In genomic region chr9:128321343-128321742, GRCh38 we compare ENCODE assay signal across 10 cellular contexts. TPM values are rescaled to one million over a fixed set of nuclear protein-coding genes. Genes with fewer than 3 reads are reported as not detected.
DNase-seq lines count a peak whose midpoint lies in the region; ATAC-seq and TF ChIP-seq lines count a peak whose summit lies in the region.
"Had no signal": no experiment of that assay in that cellular context is flagged by ENCODE, and none has a peak within 500 bp of the region (broad histone marks: within the 10 kb centered on the region; RNA-seq: fewer than 3 reads in every experiment).

No MANE protein-coding gene starts in this region.

- H3K27me3 ChIP-seq in right lobe of liver (no peaks in the 10 kb centered on the region), tibial nerve (no peaks in the 10 kb centered on the region)

- H3K4me3 ChIP-seq in right lobe of liver (peak overlapping the region; percentile 93 to 99 (median 97)), tibial nerve (peak overlapping the region; percentile 71 to 98 (median 78))

- 82% methylated on average over 7 of the region's 7 CpGs for WGBS in right lobe of liver (ENCODE audit: insufficient coverage, low coverage, low lambda C conversion rate, missing lambda C conversion rate)
- 80 to 83% methylated on average over 7 of the region's 7 CpGs for WGBS in tibial nerve, 2 donors

- no peaks in the 10 kb centered on the region for H3K9me3 ChIP-seq in right lobe of liver
- H3K9me3 ChIP-seq in tibial nerve, result no peaks in the 10 kb centered on the region

- TF ChIP-seq CTCF in right lobe of liver (IDR thresholded peaks at IDR 0.05) (no peak), tibial nerve (IDR thresholded peaks at IDR 0.05) (no peak)

- no peaks in the 10 kb centered on the region for H3K9me3 Mint-ChIP-seq in activated naive CD4-positive, alpha-beta T cell treated with anti-CD3 and anti-CD28 coated beads, Interleukin-2, amount 50 U/mL, for 24 hours
- no peaks in the 10 kb centered on the region for H3K9me3 Mint-ChIP-seq in activated naive CD8-positive, alpha-beta T cell treated with anti-CD3 and anti-CD28 coated beads, Interleukin-2, amount 50 U/mL, for 24 hours

- H3K36me3 Mint-ChIP-seq in activated naive CD4-positive, alpha-beta T cell treated with anti-CD3 and anti-CD28 coated beads, Interleukin-2, amount 50 U/mL, for 24 hours, result peaks cover 2% of the 10 kb centered on the region
- peaks cover 22% of the 10 kb centered on the region for H3K36me3 Mint-ChIP-seq in activated naive CD8-positive, alpha-beta T cell treated with anti-CD3 and anti-CD28 coated beads, Interleukin-2, amount 50 U/mL, for 24 hours (ENCODE audit: low read depth)

- no peaks in the 10 kb centered on the region for H3K27me3 Mint-ChIP-seq in activated naive CD4-positive, alpha-beta T cell treated with anti-CD3 and anti-CD28 coated beads, Interleukin-2, amount 50 U/mL, for 24 hours
- H3K27me3 Mint-ChIP-seq in activated naive CD8-positive, alpha-beta T cell treated with anti-CD3 and anti-CD28 coated beads, Interleukin-2, amount 50 U/mL, for 24 hours, result peaks cover 4% of the 10 kb centered on the region

- ATAC-seq in activated naive CD8-positive, alpha-beta T cell treated with anti-CD3 and anti-CD28 coated beads, Interleukin-2, amount 50 U/mL, for 24 hours, result no peak
- no peak for ATAC-seq in right lobe of liver

- peaks cover 5% of the 10 kb centered on the region for H3K4me1 Mint-ChIP-seq in activated naive CD4-positive, alpha-beta T cell treated with anti-CD3 and anti-CD28 coated beads, Interleukin-2, amount 50 U/mL, for 24 hours
- H3K4me1 Mint-ChIP-seq in activated naive CD8-positive, alpha-beta T cell treated with anti-CD3 and anti-CD28 coated beads, Interleukin-2, amount 50 U/mL, for 24 hours, result peaks cover 32% of the 10 kb centered on the region

- TF ChIP-seq POLR2A in right lobe of liver (IDR thresholded peaks at IDR 0.05) (no peak), tibial nerve (IDR thresholded peaks at IDR 0.05) (no peak)

- H3K4me3 Mint-ChIP-seq in activated naive CD4-positive, alpha-beta T cell treated with anti-CD3 and anti-CD28 coated beads, Interleukin-2, amount 50 U/mL, for 24 hours, result peak overlapping the region; percentile 98
- peak overlapping the region; percentile 99 for H3K4me3 Mint-ChIP-seq in activated naive CD8-positive, alpha-beta T cell treated with anti-CD3 and anti-CD28 coated beads, Interleukin-2, amount 50 U/mL, for 24 hours

- H3K27ac ChIP-seq in right lobe of liver (no peak overlapping the region), tibial nerve (peak overlapping the region in 1 of 4 donors; percentile 90)

- no peak for TF ChIP-seq EP300 in tibial nerve (IDR thresholded peaks at IDR 0.05)

- H3K36me3 ChIP-seq in right lobe of liver (peaks cover 0 to 16% (median 8%) of the 10 kb centered on the region in 4 donors), tibial nerve (peaks cover 0 to 48% (median 7%) of the 10 kb centered on the region in 3 donors)

- no peak overlapping the region for H3K27ac Mint-ChIP-seq in activated naive CD4-positive, alpha-beta T cell treated with anti-CD3 and anti-CD28 coated beads, Interleukin-2, amount 50 U/mL, for 24 hours
- H3K27ac Mint-ChIP-seq in activated naive CD8-positive, alpha-beta T cell treated with anti-CD3 and anti-CD28 coated beads, Interleukin-2, amount 50 U/mL, for 24 hours, result no peak overlapping the region

- intact Hi-C loops in right lobe of liver (cut with DNase I), result no loop called here
- intact Hi-C loops in head of caudate nucleus (cut with DNase I), result no loop called here

- no peak for DNase-seq in activated naive CD4-positive, alpha-beta T cell treated with Interleukin-2 at 50 U/mL for 16 hours
- DNase-seq in activated naive CD8-positive, alpha-beta T cell treated with anti-CD3 and anti-CD28 coated beads, Interleukin-2, amount 50 U/mL, for 24 hours, result no peak
- DNase-seq in right lobe of liver, result no peak
- DNase-seq in tibial nerve (ENCODE audit: low spot score in 2 of 2), result no peak
- DNase-seq in NAMALWA (ENCODE audit: low spot score), result no peak
- DNase-seq in head of caudate nucleus, result no peak
- no peak for DNase-seq in NCI-H1930 (lab: John Stamatoyannopoulos, UW)
- DNase-seq: erythroblast, SIG-M5 had no signal

- H3K4me1 ChIP-seq in right lobe of liver (peaks cover 0 to 29% (median 11%) of the 10 kb centered on the region in 4 donors), tibial nerve (peaks cover 0 to 41% (median 21%) of the 10 kb centered on the region in 4 donors)

RNA-seq across cellular contexts. Expression of gene TRUB2, which starts 0.9 kb away (rescaled TPM):
- 10 to 100 TPM; 16.7 to 35.5 (median 24.5) TPM for total RNA-seq in right lobe of liver
- 10 to 100 TPM in 1 of 4 donors, 1 to 10 TPM in 3; 7.2 to 18.3 (median 9.2) TPM for total RNA-seq in tibial nerve

RNA-seq across cellular contexts. Expression of gene COQ4, which starts 1.3 kb away (rescaled TPM):
- total RNA-seq in right lobe of liver (10 to 100 TPM; 22.3 to 67.5 (median 30.3) TPM), tibial nerve (10 to 100 TPM; 50.5 to 71.7 (median 65.5) TPM)

RNA-seq across cellular contexts. Expression of gene SLC27A4, which starts 19.0 kb away (rescaled TPM):
- total RNA-seq in right lobe of liver (10 to 100 TPM; 15.8 to 97.3 (median 24.1) TPM), tibial nerve (10 to 100 TPM; 13.5 to 33.3 (median 18.0) TPM)

RNA-seq across cellular contexts. Expression of gene SWI5, which starts 45.3 kb away (rescaled TPM):
- 10 to 100 TPM; 10.8 to 17.3 (median 14.3) TPM for total RNA-seq in right lobe of liver
- total RNA-seq in tibial nerve, result 10 to 100 TPM; 27.5 to 39.8 (median 32.9) TPM

RNA-seq across cellular contexts. Expression of gene GOLGA2, which starts 45.5 kb away (rescaled TPM):
- total RNA-seq in right lobe of liver (10 to 100 TPM; 25.0 to 53.0 (median 35.5) TPM), tibial nerve (100 to 1,000 TPM in 1 of 4 donors, 10 to 100 TPM in 3; 67.4 to 103 (median 91.9) TPM)
